15 cellular contexts compared by ENCODE assay signal in genomic region chr19:7989071-7989575, GRCh38. TPM values are rescaled to one million over a fixed set of nuclear protein-coding genes. Genes with fewer than 3 reads are reported as not detected.
DNase-seq lines count a peak whose midpoint lies in the region; ATAC-seq and TF ChIP-seq lines count a peak whose summit lies in the region.
"Had no signal": no experiment of that assay in that cellular context is flagged by ENCODE, and none has a peak within 500 bp of the region (broad histone marks: within the 10 kb centered on the region; RNA-seq: fewer than 3 reads in every experiment).

No MANE protein-coding gene starts in this region.

- no peaks in the 10 kb centered on the region for H3K27me3 Mint-ChIP-seq in activated CD4-positive, alpha-beta memory T cell treated with anti-CD3 and anti-CD28 coated beads, Interleukin-2, amount 10 ng/mL, durations not matched to agents 7 days and 5 days
- H3K27me3 Mint-ChIP-seq: activated naive CD8-positive, alpha-beta T cell treated with anti-CD3 and anti-CD28 coated beads for 36 hours had no signal

- TF ChIP-seq CTCF in mammary epithelial cell (conservative IDR thresholded peaks at IDR 0.05 in 1 of 2, IDR thresholded peaks at IDR 0.05 in 1 of 2; ENCODE audit: extremely low read depth in 1 of 2, insufficient read depth in 1 of 2, low read depth in 1 of 2, low read length in 2 of 2) (no peak), kidney epithelial cell (IDR thresholded peaks at IDR 0.05; ENCODE audit: insufficient read depth, low read length, poor library complexity, severe bottlenecking) (no peak), thyroid gland (IDR thresholded peaks at IDR 0.05) (no peak)

- ATAC-seq in HG03135 (IDR thresholded peaks at IDR 0.05; ENCODE audit: unreplicated experiment), result no peak
- ATAC-seq in HG03175 (IDR thresholded peaks at IDR 0.05; ENCODE audit: unreplicated experiment), result no peak

- H3K9me3 Mint-ChIP-seq in activated CD4-positive, alpha-beta memory T cell treated with anti-CD3 and anti-CD28 coated beads, Interleukin-2, amount 10 ng/mL, durations not matched to agents 7 days and 5 days, result no peaks in the 10 kb centered on the region
- H3K9me3 Mint-ChIP-seq: activated naive CD8-positive, alpha-beta T cell treated with anti-CD3 and anti-CD28 coated beads for 36 hours; T-helper 2 cell treated with Interferon-gamma antibody and Interleukin-4, amounts not matched to agents 5 μg/mL and 100 μg/mL, for 36 hours had no signal

- H3K4me2 ChIP-seq in mammary epithelial cell (ENCODE audit: insufficient read depth, low read depth, low read length), result peak overlapping the region; percentile 74

- peak overlapping the region; percentile 55 for H3K27ac ChIP-seq in mammary epithelial cell (ENCODE audit: insufficient read depth, low read depth, low read length)
- peak overlapping the region; percentile 33 to 56 (median 47) for H3K27ac ChIP-seq in thyroid gland
- H3K27ac ChIP-seq: spleen, stomach had no signal

- no peak overlapping the region for H3K4me3 Mint-ChIP-seq in activated CD4-positive, alpha-beta memory T cell treated with anti-CD3 and anti-CD28 coated beads, Interleukin-2, amount 10 ng/mL, durations not matched to agents 7 days and 5 days
- H3K4me3 Mint-ChIP-seq: activated naive CD8-positive, alpha-beta T cell treated with anti-CD3 and anti-CD28 coated beads for 36 hours; T-helper 2 cell treated with Interferon-gamma antibody and Interleukin-4, amounts not matched to agents 5 μg/mL and 100 μg/mL, for 36 hours had no signal

- H3K4me1 Mint-ChIP-seq in activated CD4-positive, alpha-beta memory T cell treated with anti-CD3 and anti-CD28 coated beads, Interleukin-2, amount 10 ng/mL, durations not matched to agents 7 days and 5 days, result peaks cover under 1% of the 10 kb centered on the region

- DNase-seq in NCI-H226, result peak; percentile 90
- DNase-seq in mammary epithelial cell, result peak; percentile 60
- DNase-seq in kidney epithelial cell (ENCODE audit: low read depth), result peak; percentile 32
- DNase-seq in thyroid gland, result peak; percentile 48 to 68
- no peak for DNase-seq in ecto neural progenitor cell (ENCODE audit: low spot score)
- DNase-seq in activated CD4-positive, alpha-beta memory T cell treated with anti-CD3 and anti-CD28 coated beads, Interleukin-2, amount 10 ng/mL, durations not matched to agents 7 days and 5 days, result no peak
- DNase-seq: activated naive CD8-positive, alpha-beta T cell treated with anti-CD3 and anti-CD28 coated beads for 36 hours; BE2C; NCI-H2029; NCI-H526 treated with DMSO at 0.1 percent for 48 hours; spleen; stomach had no signal

- peaks cover 29% of the 10 kb centered on the region for H3K36me3 Mint-ChIP-seq in activated CD4-positive, alpha-beta memory T cell treated with anti-CD3 and anti-CD28 coated beads, Interleukin-2, amount 10 ng/mL, durations not matched to agents 7 days and 5 days (ENCODE audit: low read depth)

- dilution Hi-C loops in mammary epithelial cell (cut with HindIII; ENCODE audit: low sequenced_read_pairs), result no loop called here

- POLR2A ChIA-PET in activated CD4-positive, alpha-beta memory T cell treated with anti-CD3 and anti-CD28 coated beads, Interleukin-2, amount 10 ng/mL, durations not matched to agents 7 days and 5 days (lab: Charles Lee), result no interaction called here

- H3K36me3 ChIP-seq in mammary epithelial cell (ENCODE audit: insufficient read depth, low read length) (peaks cover 9% of the 10 kb centered on the region), kidney epithelial cell (ENCODE audit: control insufficient read depth, insufficient read depth, low read length) (peaks cover 5% of the 10 kb centered on the region), thyroid gland (peaks cover 22 to 32% of the 10 kb centered on the region in 2 donors)

- peak overlapping the region; percentile 9 for H2AFZ ChIP-seq in mammary epithelial cell (ENCODE audit: low read depth, low read length)

- peak overlapping the region; percentile 48 for H3K9ac ChIP-seq in mammary epithelial cell (ENCODE audit: insufficient read depth, low read length)

- 3% methylated on average over 12 of the region's 12 CpGs for WGBS in mammary epithelial cell (ENCODE audit: low coverage, missing lambda C conversion rate)
- WGBS in thyroid gland, 2 donors, result 67 to 82% methylated on average over 12 of the region's 12 CpGs

- TF ChIP-seq POLR2A in thyroid gland (IDR thresholded peaks at IDR 0.05), result no peak

- H3K79me2 ChIP-seq in mammary epithelial cell (ENCODE audit: insufficient read depth, low read length), result peaks cover 86% of the 10 kb centered on the region

- no peaks in the 10 kb centered on the region for H3K27me3 ChIP-seq in mammary epithelial cell (ENCODE audit: insufficient read depth, low read length)
- no peaks in the 10 kb centered on the region for H3K27me3 ChIP-seq in kidney epithelial cell (ENCODE audit: control insufficient read depth, insufficient read depth, low read length)
- no peaks in the 10 kb centered on the region for H3K27me3 ChIP-seq in thyroid gland
- H3K27me3 ChIP-seq: BE2C, spleen, stomach had no signal

- no peak overlapping the region for H3K4me3 ChIP-seq in mammary epithelial cell (replicated peaks in 1 of 3; ENCODE audit: insufficient read depth in 1 of 3, low read depth in 2 of 3, low read length in 3 of 3)
- no peak overlapping the region for H3K4me3 ChIP-seq in kidney epithelial cell (ENCODE audit: low read depth, low read length)
- no peak overlapping the region for H3K4me3 ChIP-seq in thyroid gland (replicated peaks in 1 of 3)
- H3K4me3 ChIP-seq: spleen, stomach had no signal

- in situ Hi-C loops in mammary epithelial cell (cut with MboI; ENCODE audit: low sequenced_read_pairs in 2 of 2), result loop anchor here in 1 of 2 donors (25.0 kb wide), 1 partner anchor 273 kb away; no protein-coding TSS in a partner anchor

- H3K4me1 ChIP-seq in mammary epithelial cell (ENCODE audit: insufficient read depth, low read length) (peaks cover 64% of the 10 kb centered on the region), thyroid gland (peaks cover 14 to 47% of the 10 kb centered on the region in 2 donors)
- H3K4me1 ChIP-seq: BE2C had no signal

- BruUV-seq in mammary epithelial cell (replicated peaks; lab: Mats Ljungman, UMichigan), result no TSS peak

- H3K9me3 ChIP-seq in mammary epithelial cell (replicated peaks; ENCODE audit: insufficient read depth, low read length) (no peaks in the 10 kb centered on the region), thyroid gland (no peaks in the 10 kb centered on the region)
- H3K9me3 ChIP-seq: BE2C, spleen, stomach had no signal

- H4K20me1 ChIP-seq in mammary epithelial cell (ENCODE audit: insufficient read depth, low read length), result peaks cover 3% of the 10 kb centered on the region

- intact Hi-C loops in mammary epithelial cell (cut with micrococcal nuclease) (loop anchor here (5.0 kb wide), 1 partner anchor 47 kb away; the partner anchor contains the start of gene TIMM44), thyroid gland (cut with DNase I) (no loop called here)

- CTCF ChIA-PET in mammary epithelial cell (lab: Charles Lee; ENCODE audit: low non-redundant PET), result interaction anchor here (0.6 to 0.9 kb wide), 2 partner anchors 44 to 69 kb away, joined by 5 to 7 read pairs; partner anchors contain the start of gene SNAPC2
- CTCF ChIA-PET in activated CD4-positive, alpha-beta memory T cell treated with anti-CD3 and anti-CD28 coated beads, Interleukin-2, amount 10 ng/mL, durations not matched to agents 7 days and 5 days (lab: Charles Lee), result interaction anchor here (1.4 to 1.6 kb wide), 3 partner anchors 13 to 18 kb away, joined by 3 to 5 read pairs (median 5); no protein-coding TSS in a partner anchor

- H3K27ac Mint-ChIP-seq in activated CD4-positive, alpha-beta memory T cell treated with anti-CD3 and anti-CD28 coated beads, Interleukin-2, amount 10 ng/mL, durations not matched to agents 7 days and 5 days, result no peak overlapping the region
- H3K27ac Mint-ChIP-seq: activated naive CD8-positive, alpha-beta T cell treated with anti-CD3 and anti-CD28 coated beads for 36 hours; T-helper 2 cell treated with Interferon-gamma antibody and Interleukin-4, amounts not matched to agents 5 μg/mL and 100 μg/mL, for 36 hours had no signal

RNA-seq across cellular contexts. Expression of gene ELAVL1, which starts 16.3 kb away (rescaled TPM):
- total RNA-seq in mammary epithelial cell, result 10 to 100 TPM; 33.3 to 88.1 TPM
- 71.0 TPM for polyA plus RNA-seq in mammary epithelial cell
- 110 TPM for polyA minus RNA-seq in mammary epithelial cell
- total RNA-seq in kidney epithelial cell, result 62.3 and 65.9 TPM in 2 replicates
- total RNA-seq in thyroid gland, result 10 to 100 TPM; 24.2 to 46.7 (median 42.4) TPM
- total RNA-seq in activated CD4-positive, alpha-beta memory T cell treated with anti-CD3 and anti-CD28 coated beads, Interleukin-2, amount 10 ng/mL, durations not matched to agents 7 days and 5 days, result 100 to 1,000 TPM in 1 of 2 experiments, 10 to 100 TPM in 1; 93.6 to 102 TPM

RNA-seq across cellular contexts. Expression of gene TIMM44, which starts 45.7 kb away (rescaled TPM):
- total RNA-seq in mammary epithelial cell, result 10 to 100 TPM; 52.7 to 94.3 TPM
- 38.1 TPM for polyA plus RNA-seq in mammary epithelial cell
- polyA minus RNA-seq in mammary epithelial cell, result 51.2 TPM
- 80.5 and 83.9 TPM in 2 replicates for total RNA-seq in kidney epithelial cell
- total RNA-seq in thyroid gland, result 10 to 100 TPM; 47.4 to 85.6 (median 56.6) TPM
- total RNA-seq in activated CD4-positive, alpha-beta memory T cell treated with anti-CD3 and anti-CD28 coated beads, Interleukin-2, amount 10 ng/mL, durations not matched to agents 7 days and 5 days, result 10 to 100 TPM; 48.4 to 50.9 TPM

Comparison
In these comparisons a context has a peak if more than half of its experiments do, and no peak if none do; other contexts are left out.
1. DNase-seq: peak in NCI-H226 (single experiment), mammary epithelial cell (single experiment), kidney epithelial cell (single experiment) and thyroid gland (2 of 2); none in ecto neural progenitor cell (single experiment) and activated CD4-positive, alpha-beta memory T cell treated with anti-CD3 and anti-CD28 coated beads, Interleukin-2, amount 10 ng/mL, durations not matched to agents 7 days and 5 days (single experiment).